In genomic region chr10:34121125-34121973, GRCh38 we compare ENCODE assay signal across 1 cellular context.
A peak's percentile ranks its signal among the peaks of the same experiment; 100 is the strongest.
TF ChIP-seq lines count a peak whose summit lies in the region.

No MANE protein-coding gene starts in this region.

TF ChIP-seq in HepG2, 621 proteins besides CTCF, POLR2A, EP300 and RAD21 (continued from another document and continues in another):
- TF ChIP-seq MYPOP (CRISPR knock-in tag; IDR thresholded peaks at IDR 0.05) (no peak; the same call in 1 of the 2 replicates), TBP (CRISPR knock-in tag; IDR thresholded peaks at IDR 0.05) (no peak), ZEB1 (IDR thresholded peaks at IDR 0.05; ENCODE audit: insufficient replicate concordance, low read depth) (peak; percentile 93), ARID3A (IDR thresholded peaks at IDR 0.05; ENCODE audit: low read depth, low read length) (peak; percentile 94), NFYB (CRISPR knock-in tag; IDR thresholded peaks at IDR 0.05) (no peak), CBX1 (IDR thresholded peaks at IDR 0.05; ENCODE audit: low read depth) (peak; percentile 67), POGZ (CRISPR knock-in tag; IDR thresholded peaks at IDR 0.05) (peak; percentile 94), NR0B2 (CRISPR knock-in tag; IDR thresholded peaks at IDR 0.05) (no peak), ATF7-NPFF (CRISPR knock-in tag; IDR thresholded peaks at IDR 0.05; ENCODE audit: low read depth) (no peak), HINFP (CRISPR knock-in tag; IDR thresholded peaks at IDR 0.05; ENCODE audit: low read depth) (0 out of 2 replicates have a peak, but pooled peaks have one; percentile 36), U2AF1 (optimal IDR thresholded peaks at IDR 0.05; ENCODE audit: low read depth, low read length) (no peak), TRIM24 (CRISPR knock-in tag; IDR thresholded peaks at IDR 0.05) (peak; percentile 81; the same call in 1 of the 2 replicates), SMC3 (IDR thresholded peaks at IDR 0.05; ENCODE audit: low read length) (peak; percentile 76), U2AF2 (IDR thresholded peaks at IDR 0.05; ENCODE audit: low read depth, low read length) (no peak), ZNF124 (CRISPR knock-in tag; IDR thresholded peaks at IDR 0.05) (no peak; the same call in none of the 2 replicates), ZNF256 (CRISPR knock-in tag; conservative IDR thresholded peaks at IDR 0.05) (no peak), THYN1 (CRISPR knock-in tag; IDR thresholded peaks at IDR 0.05; ENCODE audit: borderline replicate concordance, low read depth) (no peak), ZSCAN9 (CRISPR knock-in tag; IDR thresholded peaks at IDR 0.05; ENCODE audit: borderline replicate concordance) (peak; percentile 99; the same call in 1 of the 2 replicates), SYNCRIP (IDR thresholded peaks at IDR 0.05; ENCODE audit: insufficient read depth, low read depth, low read length) (no peak), ZNF781 (CRISPR knock-in tag; IDR thresholded peaks at IDR 0.05; ENCODE audit: borderline replicate concordance, not compliant biosample characterization) (no peak), SMAD1 (CRISPR knock-in tag; IDR thresholded peaks at IDR 0.05; ENCODE audit: borderline replicate concordance, low read depth) (no peak), ZSCAN25 (CRISPR knock-in tag; IDR thresholded peaks at IDR 0.05) (peak; percentile 45; the same call in 1 of the 2 replicates), HNF1B (CRISPR knock-in tag; IDR thresholded peaks at IDR 0.05) (peak; percentile 71), CBX5 (CRISPR knock-in tag; IDR thresholded peaks at IDR 0.05; ENCODE audit: borderline replicate concordance) (peak; percentile 63; the same call in 1 of the 2 replicates), TOE1 (CRISPR knock-in tag; IDR thresholded peaks at IDR 0.05) (peak; percentile 96), KAT7 (CRISPR knock-in tag; IDR thresholded peaks at IDR 0.05; ENCODE audit: borderline replicate concordance) (peak; percentile 75; the same call in 1 of the 2 replicates), PHF20 (CRISPR knock-in tag; IDR thresholded peaks at IDR 0.05) (no peak), DPF2 (CRISPR knock-in tag; IDR thresholded peaks at IDR 0.05; ENCODE audit: borderline replicate concordance, low read depth) (peak; percentile 100), FUBP1 (CRISPR knock-in tag; IDR thresholded peaks at IDR 0.05; ENCODE audit: borderline replicate concordance) (peak; percentile 82; the same call in 1 of the 2 replicates), DMAP1 (CRISPR knock-in tag; IDR thresholded peaks at IDR 0.05) (peak; percentile 54), MBD4 (IDR thresholded peaks at IDR 0.05; ENCODE audit: borderline replicate concordance, low read length) (peak; percentile 98), GPN1 (CRISPR knock-in tag; IDR thresholded peaks at IDR 0.05; ENCODE audit: borderline replicate concordance) (no peak), KLF9 (CRISPR knock-in tag; IDR thresholded peaks at IDR 0.05; ENCODE audit: low read depth) (no peak), ZNF570 (CRISPR knock-in tag; IDR thresholded peaks at IDR 0.05; ENCODE audit: borderline replicate concordance) (no peak), ZNF784 (CRISPR knock-in tag; IDR thresholded peaks at IDR 0.05; ENCODE audit: borderline replicate concordance) (peak; percentile 70; the same call in 1 of the 2 replicates), HNRNPLL (IDR thresholded peaks at IDR 0.05; ENCODE audit: low read depth, low read length, poor library complexity, severe bottlenecking) (no peak), IRF2 (CRISPR knock-in tag; IDR thresholded peaks at IDR 0.05) (peak; percentile 94), ZNF143 (CRISPR knock-in tag; IDR thresholded peaks at IDR 0.05) (no peak), SAP130 (CRISPR knock-in tag; IDR thresholded peaks at IDR 0.05; ENCODE audit: low read depth) (peak; percentile 76), REST (IDR thresholded peaks at IDR 0.05; ENCODE audit: borderline replicate concordance in 1 of 2, low read depth in 1 of 2, low read length in 2 of 2) (peak in 1 of 2 experiments; percentile 69; a peak in 1 of 4 replicates), SOX13 (IDR thresholded peaks at IDR 0.05) (peak; percentile 97), SOX13 (CRISPR knock-in tag; conservative IDR thresholded peaks at IDR 0.05 in 1 of 2, IDR thresholded peaks at IDR 0.05 in 1 of 2) (peak in 1 of 2 experiments; percentile 99; a peak in 2 of 4 replicates), ZNF432 (CRISPR knock-in tag; IDR thresholded peaks at IDR 0.05; ENCODE audit: borderline replicate concordance) (no peak), FOSL2 (CRISPR knock-in tag; IDR thresholded peaks at IDR 0.05) (peak; percentile 89), ZIK1 (CRISPR knock-in tag; IDR thresholded peaks at IDR 0.05; ENCODE audit: borderline replicate concordance, low read depth) (0 out of 2 replicates have a peak, but pooled peaks have one; percentile 42), ZNF44 (CRISPR knock-in tag; IDR thresholded peaks at IDR 0.05) (no peak), ZBTB14 (CRISPR knock-in tag; IDR thresholded peaks at IDR 0.05) (no peak), MXD1 (CRISPR knock-in tag; IDR thresholded peaks at IDR 0.05) (no peak), CREB1 (IDR thresholded peaks at IDR 0.05) (0 out of 2 replicates have a peak, but pooled peaks have one; percentile 19), CREB1 (CRISPR knock-in tag; IDR thresholded peaks at IDR 0.05) (peak; percentile 88), ATF5 (CRISPR knock-in tag; IDR thresholded peaks at IDR 0.05; ENCODE audit: low read depth) (no peak), ZNF138 (CRISPR knock-in tag; IDR thresholded peaks at IDR 0.05; ENCODE audit: low read depth) (no peak), ZNF205 (CRISPR knock-in tag; IDR thresholded peaks at IDR 0.05) (peak; percentile 94), SCMH1 (CRISPR knock-in tag; IDR thresholded peaks at IDR 0.05; ENCODE audit: borderline replicate concordance) (no peak), ZFY (CRISPR knock-in tag; IDR thresholded peaks at IDR 0.05) (peak; percentile 42; the same call in 1 of the 2 replicates)
